In genomic region chr17:42798011-42798382, GRCh38 we compare ENCODE assay signal across 8 cellular contexts. TPM values are rescaled to one million over a fixed set of nuclear protein-coding genes. Genes with fewer than 3 reads are reported as not detected.
DNase-seq lines count a peak whose midpoint lies in the region; ATAC-seq and TF ChIP-seq lines count a peak whose summit lies in the region.

No MANE protein-coding gene starts in this region.

- peak overlapping the region; percentile 86 for H3K27ac ChIP-seq in Panc1 (ENCODE audit: low read length)
- H3K27ac ChIP-seq in esophagus muscularis mucosa (replicated peaks in 1 of 4) = peak overlapping the region; percentile 80 to 82 (median 80)
- H3K27ac ChIP-seq in parathyroid adenoma = peak overlapping the region; percentile 55

- no peak overlapping the region for H3K9ac ChIP-seq in parathyroid adenoma

- BruUV-seq in Calu3 (replicated peaks; lab: Mats Ljungman, UMichigan) (no TSS peak), Panc1 (replicated peaks; lab: Mats Ljungman, UMichigan) (TSS peak; percentile 97)

- H3K27me3 ChIP-seq in Panc1 (ENCODE audit: control insufficient read depth, insufficient read depth, low read length) (no peaks in the 10 kb centered on the region), esophagus muscularis mucosa (no peaks in the 10 kb centered on the region), parathyroid adenoma (ENCODE audit: control insufficient read depth, insufficient read depth, low read length) (no peaks in the 10 kb centered on the region)

- no peak for DNase-seq in Calu3
- no peak for DNase-seq in Panc1 (ENCODE audit: low read depth, low spot score)
- no peak for DNase-seq in esophagus muscularis mucosa (ENCODE audit: extremely low spot score)

- H3K79me2 ChIP-seq in parathyroid adenoma = no peaks in the 10 kb centered on the region

- WGBS in esophagus muscularis mucosa = 18% methylated on average over 10 of the region's 10 CpGs

- in situ Hi-C loops in Panc1 (cut with HindIII; ENCODE audit: low pct_unique_long_range_greater_than_20kb, low sequenced_read_pairs) = no loop called here

- no peak for TF ChIP-seq POLR2A in esophagus muscularis mucosa (IDR thresholded peaks at IDR 0.05; ENCODE audit: low read depth)

- TF ChIP-seq CTCF in Calu3 (IDR thresholded peaks at IDR 0.05; ENCODE audit: unreplicated experiment) (no peak), Panc1 (IDR thresholded peaks at IDR 0.05) (no peak), esophagus muscularis mucosa (IDR thresholded peaks at IDR 0.05) (no peak), parathyroid adenoma (IDR thresholded peaks at IDR 0.05) (no peak)

- H3K4me2 ChIP-seq in parathyroid adenoma (ENCODE audit: low read length) = peak overlapping the region; percentile 93

- H2AFZ ChIP-seq in parathyroid adenoma = peak overlapping the region; percentile 86

- CTCF ChIA-PET in Calu3 (lab: Charles Lee) = interaction anchor here (0.9 to 1.5 kb wide), 5 partner anchors 22 to 219 kb away, joined by 3 to 5 read pairs (median 3); partner anchors contain the start of genes BECN1 and VPS25
- CTCF ChIA-PET in Panc1 (lab: Charles Lee) = no interaction called here

- no peaks in the 10 kb centered on the region for H3K36me3 ChIP-seq in Panc1 (ENCODE audit: control insufficient read depth, insufficient read depth, low read length)
- H3K36me3 ChIP-seq in esophagus muscularis mucosa = peaks cover 0 to 23% (median 14%) of the 10 kb centered on the region in 4 donors
- no peaks in the 10 kb centered on the region for H3K36me3 ChIP-seq in parathyroid adenoma (ENCODE audit: control insufficient read depth, insufficient read depth, low read length)

- intact Hi-C loops in Calu3 (cut with micrococcal nuclease; ENCODE audit: unreplicated experiment) (no loop called here), Panc1 (cut with micrococcal nuclease; ENCODE audit: unreplicated experiment) (no loop called here), esophagus muscularis mucosa (cut with DNase I) (no loop called here)

- POLR2A ChIA-PET in Panc1 (lab: Charles Lee) = no interaction called here

- H3K4me3 ChIP-seq in Panc1 (ENCODE audit: low read depth in 2 of 2, low read length in 2 of 2) (peak overlapping the region; percentile 90 to 92), esophagus muscularis mucosa (peak overlapping the region; percentile 72 to 94 (median 86)), parathyroid adenoma (ENCODE audit: low read depth, low read length) (peak overlapping the region; percentile 84)

- H3K4me3 Mint-ChIP-seq in Calu3 (ENCODE audit: low read depth, unreplicated experiment) = peak overlapping the region; percentile 86

- peaks cover 17% of the 10 kb centered on the region for H3K27me3 Mint-ChIP-seq in Calu3 (ENCODE audit: unreplicated experiment)

- H3K9me3 ChIP-seq in Panc1 (ENCODE audit: control insufficient read depth, insufficient read depth, low read depth, low read length) = no peaks in the 10 kb centered on the region
- no peaks in the 10 kb centered on the region for H3K9me3 ChIP-seq in esophagus muscularis mucosa
- H3K9me3 ChIP-seq in parathyroid adenoma (ENCODE audit: control insufficient read depth, low read length) = no peaks in the 10 kb centered on the region

- H3K27ac Mint-ChIP-seq in Calu3 (ENCODE audit: unreplicated experiment) = peak overlapping the region; percentile 73

- H3K4me1 Mint-ChIP-seq in Calu3 (ENCODE audit: low read depth, unreplicated experiment) = peaks cover 21% of the 10 kb centered on the region

- no peak for ATAC-seq in Panc1
- no peak for ATAC-seq in GM21360 (IDR thresholded peaks at IDR 0.05; ENCODE audit: unreplicated experiment)
- no peak for ATAC-seq in HG03354 (IDR thresholded peaks at IDR 0.05; ENCODE audit: poor library complexity, severe bottlenecking, unreplicated experiment)
- ATAC-seq in HG02571 (IDR thresholded peaks at IDR 0.05; ENCODE audit: unreplicated experiment) = no peak
- ATAC-seq in GM19023 (IDR thresholded peaks at IDR 0.05; ENCODE audit: unreplicated experiment) = no peak

- no peak for TF ChIP-seq EP300 in esophagus muscularis mucosa (IDR thresholded peaks at IDR 0.05)

- H3K36me3 Mint-ChIP-seq in Calu3 (ENCODE audit: insufficient read depth, unreplicated experiment) = peaks cover 36% of the 10 kb centered on the region

- H3K4me1 ChIP-seq in Panc1 (ENCODE audit: control insufficient read depth, insufficient read depth, low read length) = peaks cover 13% of the 10 kb centered on the region
- H3K4me1 ChIP-seq in esophagus muscularis mucosa = peaks cover 15 to 31% (median 28%) of the 10 kb centered on the region in 4 donors
- peaks cover 4% of the 10 kb centered on the region for H3K4me1 ChIP-seq in parathyroid adenoma

- no peaks in the 10 kb centered on the region for H3K9me3 Mint-ChIP-seq in Calu3 (ENCODE audit: low read depth, unreplicated experiment)

RNA-seq across cellular contexts. Expression of gene COA3, which starts 0.5 kb away (rescaled TPM):
- total RNA-seq in Calu3 (2022) (98.8 and 99.9 TPM in 2 replicates), Panc1 (2021; ENCODE audit: unreplicated experiment) (48.8 TPM), esophagus muscularis mucosa (10 to 100 TPM; 65.9 to 74.6 (median 68.3) TPM)
- 72.6 TPM for polyA plus RNA-seq in Panc1 (2012; ENCODE audit: insufficient read length)

RNA-seq across cellular contexts. Expression of gene CNTD1, which starts 0.7 kb away (rescaled TPM):
- total RNA-seq in Calu3 (2022) (0.54 TPM in 1 of 2 replicates, not detected in the other), Panc1 (2021; ENCODE audit: unreplicated experiment) (0.13 TPM), esophagus muscularis mucosa (1 to 10 TPM in 1 of 4 donors, under 1 TPM in 2, not detected in 1; 0.50 to 3.9 (median 0.57) TPM)
- 0.34 TPM for polyA plus RNA-seq in Panc1 (2012; ENCODE audit: insufficient read length)

RNA-seq across cellular contexts. Expression of gene WNK4, which starts 17.6 kb away (rescaled TPM):
- total RNA-seq in Calu3 (2022) (0.33 and 0.73 TPM in 2 replicates), Panc1 (2021; ENCODE audit: unreplicated experiment) (3.5 TPM), esophagus muscularis mucosa (1 to 10 TPM in 3 of 4 donors, under 1 TPM in 1; 0.50 to 2.9 (median 2.1) TPM)
- polyA plus RNA-seq in Panc1 (2012; ENCODE audit: insufficient read length) = 6.7 TPM

RNA-seq across cellular contexts. Expression of gene VPS25, which starts 24.7 kb away (rescaled TPM):
- 93.9 and 101 TPM in 2 replicates for total RNA-seq in Calu3 (2022)
- total RNA-seq in Panc1 (2021; ENCODE audit: unreplicated experiment) = 37.7 TPM
- 42.9 TPM for polyA plus RNA-seq in Panc1 (2012; ENCODE audit: insufficient read length)
- 10 to 100 TPM; 34.5 to 43.9 (median 38.0) TPM for total RNA-seq in esophagus muscularis mucosa

RNA-seq across cellular contexts. Expression of gene BECN1, which starts 26.1 kb away (rescaled TPM):
- 141 and 144 TPM in 2 replicates for total RNA-seq in Calu3 (2022)
- total RNA-seq in Panc1 (2021; ENCODE audit: unreplicated experiment) = 61.8 TPM
- polyA plus RNA-seq in Panc1 (2012; ENCODE audit: insufficient read length) = 76.7 TPM
- total RNA-seq in esophagus muscularis mucosa = 100 to 1,000 TPM; 165 to 293 (median 237) TPM
